In the genomic region with DNA sequence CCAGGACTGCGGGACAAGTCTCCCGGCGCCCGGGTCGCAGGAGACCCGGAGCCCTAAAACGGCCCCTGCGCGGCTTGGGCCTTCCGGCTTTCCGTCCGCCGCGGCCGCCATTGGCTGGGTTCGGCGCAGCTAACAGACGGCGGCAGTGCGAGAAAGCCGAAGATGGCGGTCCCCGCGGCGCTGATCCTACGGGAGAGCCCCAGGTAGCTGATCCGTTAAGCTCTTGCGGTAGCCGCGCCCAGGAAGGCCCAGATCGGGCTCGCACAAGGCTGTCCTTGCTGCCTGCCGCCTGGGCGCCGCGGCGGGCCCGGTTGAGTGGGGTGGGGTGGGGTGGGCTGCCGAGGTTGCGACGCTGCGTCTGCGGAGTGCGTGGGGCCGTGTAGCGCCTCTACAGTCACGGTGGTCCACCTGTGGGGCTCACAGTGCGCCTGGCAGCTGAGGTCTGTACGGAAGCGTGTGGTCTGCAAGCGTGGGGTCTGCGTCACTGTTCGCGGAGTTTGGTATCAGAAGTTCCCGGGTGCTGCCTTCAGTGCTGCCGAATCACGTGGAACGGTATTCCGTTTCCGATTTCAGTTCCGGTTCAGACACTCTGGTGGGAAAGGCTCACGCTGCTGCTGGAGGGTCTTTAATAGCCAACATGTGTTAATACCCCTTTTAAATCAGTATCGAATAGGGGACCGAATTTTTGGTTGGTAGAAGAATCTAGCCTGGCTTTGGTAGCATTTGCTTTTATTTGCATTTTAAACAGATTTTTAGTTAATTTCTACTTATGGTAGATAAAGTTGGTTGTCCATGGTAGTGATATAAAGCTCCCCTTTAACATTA, we compare ENCODE assay signal across 8 cellular contexts. TPM values are rescaled to one million over a fixed set of nuclear protein-coding genes. Genes with fewer than 3 reads are reported as not detected.
A peak's percentile ranks its signal among the peaks of the same experiment; 100 is the strongest.
DNase-seq lines count a peak whose midpoint lies in the region; ATAC-seq and TF ChIP-seq lines count a peak whose summit lies in the region.

Gene COMMD10 (plus strand): TSS at position 135 of the 825 bp plus-strand sequence.

- DNase-seq in BJ (ENCODE audit: low read depth) (no peak), GM19238 (ENCODE audit: insufficient read length, low spot score) (peak; percentile 59), NCI-H69 (lab: John Stamatoyannopoulos, UW) (peak; percentile 92), left lung (peak; percentile 82 to 97)
- peak; percentile 71 for DNase-seq in activated CD4-positive, alpha-beta T cell treated with anti-CD3 and anti-CD28 coated beads, Interleukin-2, amount 50 U/mL, for 1 hour
- DNase-seq in stimulated activated CD4-positive, alpha-beta T cell treated with anti-CD3 and anti-CD28 coated beads, Interleukin-2, amount 100 ng/mL, for 4 hours (ENCODE audit: low read depth): peak; percentile 72

- peaks cover 25% of the 10 kb centered on the region for H3K4me1 Mint-ChIP-seq in dendritic cell treated with granulocyte-macrophage colony-stimulating factor and Interleukin-4, amounts not matched to agents 40 ng/mL and 50 ng/mL, for 4 days (ENCODE audit: low read depth)

- H3K9me3 Mint-ChIP-seq in dendritic cell treated with granulocyte-macrophage colony-stimulating factor and Interleukin-4, amounts not matched to agents 40 ng/mL and 50 ng/mL, for 4 days: no peaks in the 10 kb centered on the region

- no peaks in the 10 kb centered on the region for H3K27me3 Mint-ChIP-seq in dendritic cell treated with granulocyte-macrophage colony-stimulating factor and Interleukin-4, amounts not matched to agents 40 ng/mL and 50 ng/mL, for 4 days

- CTCF ChIA-PET in BJ (lab: Yijun Ruan, JAX): no interaction called here

- no peaks in the 10 kb centered on the region for H3K36me3 ChIP-seq in BJ (ENCODE audit: control insufficient read depth, insufficient read depth, low read length)
- H3K36me3 ChIP-seq in left lung: no peaks in the 10 kb centered on the region

- H3K36me3 Mint-ChIP-seq in dendritic cell treated with granulocyte-macrophage colony-stimulating factor and Interleukin-4, amounts not matched to agents 40 ng/mL and 50 ng/mL, for 4 days (ENCODE audit: low read depth): peaks cover 43% of the 10 kb centered on the region

- intact Hi-C loops in dendritic cell treated with granulocyte-macrophage colony-stimulating factor and Interleukin-4, amounts not matched to agents 40 ng/mL and 50 ng/mL, for 4 days (cut with micrococcal nuclease): loop anchor here (5.0 kb wide), 1 partner anchor 243 kb away; the partner anchor contains the start of genes AP3S1 and ATG12
- intact Hi-C loops in left lung (cut with DNase I): no loop called here

- TF ChIP-seq CTCF in BJ (IDR thresholded peaks at IDR 0.05; ENCODE audit: insufficient read depth, low read depth, low read length): no peak
- no peak for TF ChIP-seq CTCF in left lung (IDR thresholded peaks at IDR 0.05)

- peak within 1 kb of the TSS; percentile 89 to 91 for H3K27ac ChIP-seq in left lung

- H3K27ac Mint-ChIP-seq in dendritic cell treated with granulocyte-macrophage colony-stimulating factor and Interleukin-4, amounts not matched to agents 40 ng/mL and 50 ng/mL, for 4 days: peak within 1 kb of the TSS; percentile 94

- H3K27me3 ChIP-seq in BJ (ENCODE audit: control insufficient read depth, insufficient read depth, low read length) (no peaks in the 10 kb centered on the region), left lung (no peaks in the 10 kb centered on the region)

- H3K4me1 ChIP-seq in left lung: peaks cover 0 to 19% of the 10 kb centered on the region in 2 donors

- H3K9me3 ChIP-seq in left lung: no peaks in the 10 kb centered on the region

- H3K4me3 ChIP-seq in BJ (ENCODE audit: low read depth, low read length): peak within 1 kb of the TSS; percentile 99
- peak within 1 kb of the TSS; percentile 71 to 79 for H3K4me3 ChIP-seq in left lung

- H3K4me3 Mint-ChIP-seq in dendritic cell treated with granulocyte-macrophage colony-stimulating factor and Interleukin-4, amounts not matched to agents 40 ng/mL and 50 ng/mL, for 4 days: peak within 1 kb of the TSS; percentile 82

- peak; percentile 87 for ATAC-seq in HG03439 (IDR thresholded peaks at IDR 0.05; ENCODE audit: unreplicated experiment)
- ATAC-seq in left lung: peak; percentile 96

- POLR2A ChIA-PET in BJ (lab: Charles Lee): interaction anchor here (0.6 to 0.7 kb wide), 2 partner anchors 666 to 1656 kb away, joined by 3 read pairs; no protein-coding TSS in a partner anchor

RNA-seq across cellular contexts. Expression of gene COMMD10, which starts in this region (rescaled TPM):
- 10.4 and 24.7 TPM in 2 replicates for polyA plus RNA-seq in BJ (2011; rRNA removed)
- polyA minus RNA-seq in BJ (2011; rRNA and poly(A)+ RNA removed): 2.7 and 6.2 TPM in 2 replicates
- 10 to 100 TPM; 30.8 to 33.6 TPM for total RNA-seq in left lung
